26 cellular contexts compared by ENCODE assay signal in genomic region chr9:116520218-116520617, GRCh38.
"Had no signal": no experiment of that assay in that cellular context is flagged by ENCODE, and none has a peak within 500 bp of the region (broad histone marks: within the 10 kb centered on the region; RNA-seq: fewer than 3 reads in every experiment).

No MANE protein-coding gene starts in this region.

- H3K4me3 ChIP-seq: stomach, suprapubic skin, testis, thoracic aorta, thyroid gland, tibial artery, tibial nerve, transverse colon, upper lobe of left lung, upper lobe of right lung, uterus, vagina had no signal

- ATAC-seq: stimulated activated effector memory CD8-positive, alpha-beta T cell treated with anti-CD3 and anti-CD28 coated beads, Interleukin-12 subunit alpha, Interleukin-12 subunit beta, amount 100 ng/mL, for 72 hours; stimulated activated memory B cell treated with anti-CD40 and anti-IgM and Interleukin-4, amounts not matched to agents 10 μg/mL and 1 μg/mL and 100 μg/mL, for 72 hours; stimulated activated naive B cell treated with anti-CD40 and anti-IgM and Interleukin-4, amounts not matched to agents 10 μg/mL and 1 μg/mL and 100 μg/mL, for 72 hours; stimulated activated naive CD8-positive, alpha-beta T cell treated with anti-CD3 and anti-CD28 coated beads, Interleukin-15, amount 100 ng/mL, for 72 hours; stimulated activated naive CD8-positive, alpha-beta T cell treated with anti-CD3 and anti-CD28 coated beads, Interleukin-15, Interleukin-2, amounts not matched to agents 100 U/mL and 50 U/mL, for 24 hours; upper lobe of right lung had no signal

- H3K36me3 ChIP-seq: stomach, suprapubic skin, thoracic aorta, thyroid gland, tibial artery, tibial nerve, transverse colon, upper lobe of left lung, upper lobe of right lung, uterus, vagina had no signal

- DNase-seq: stimulated activated CD4-positive, alpha-beta T cell treated with anti-CD3 and anti-CD28 coated beads, Interleukin-2, amount 100 ng/mL, for 48 hours; stimulated activated CD4-positive, alpha-beta T cell treated with anti-CD3 and anti-CD28 coated beads, Interleukin-4, amount 100 ng/mL, for 1 hour; stimulated activated CD4-positive, alpha-beta T cell treated with anti-CD3 and anti-CD28 coated beads, Interleukin-4, amount 100 ng/mL, for 24 hours; stimulated activated CD4-positive, alpha-beta T cell treated with anti-CD3 and anti-CD28 coated beads, Interleukin-4, amount 100 ng/mL, for 4 hours; stimulated activated CD8-positive, alpha-beta memory T cell treated with anti-CD3 and anti-CD28 coated beads, Interleukin-4, amount 100 ng/mL, for 48 hours; stimulated activated naive B cell treated with anti-CD40 and anti-IgM and Interleukin-4, amounts not matched to agents 10 μg/mL and 1 μg/mL and 100 μg/mL, for 72 hours; stimulated activated naive CD4-positive, alpha-beta T cell; stimulated activated naive CD8-positive, alpha-beta T cell treated with anti-CD3 and anti-CD28 coated beads, Interleukin-15, amount 100 ng/mL, for 72 hours; stimulated activated naive CD8-positive, alpha-beta T cell treated with anti-CD3 and anti-CD28 coated beads, Interleukin-15, Interleukin-2, amounts not matched to agents 100 U/mL and 50 U/mL, for 24 hours; stomach; substantia nigra; testis; thyroid gland; tibial artery; transverse colon; trophoblast cell; upper lobe of left lung; upper lobe of right lung; uterus had no signal

- H3K27ac ChIP-seq: stomach, suprapubic skin, testis, thoracic aorta, thyroid gland, tibial artery, tibial nerve, transverse colon, upper lobe of left lung, upper lobe of right lung, uterus, vagina had no signal

- H3K9me3 ChIP-seq: testis, thyroid gland, uterus had no signal

- FAIRE-seq: urothelium cell line had no signal

- H3K4me1 ChIP-seq: stomach, suprapubic skin, testis, thyroid gland, tibial artery, tibial nerve, upper lobe of left lung, upper lobe of right lung, uterus, vagina had no signal

- H3K27me3 ChIP-seq: stomach, suprapubic skin, testis, thyroid gland, tibial artery, tibial nerve, transverse colon, upper lobe of left lung, upper lobe of right lung, uterus, vagina had no signal
